18 cellular contexts compared by ENCODE assay signal in genomic region chr18:59814872-59815271, GRCh38.
DNase-seq lines count a peak whose midpoint lies in the region; ATAC-seq and TF ChIP-seq lines count a peak whose summit lies in the region.
"Had no signal": no experiment of that assay in that cellular context is flagged by ENCODE, and none has a peak within 500 bp of the region (broad histone marks: within the 10 kb centered on the region; RNA-seq: fewer than 3 reads in every experiment).

No MANE protein-coding gene starts in this region.

- no peaks in the 10 kb centered on the region for H3F3A ChIP-seq in PC-3 (ENCODE audit: low read length, unreplicated experiment)

- no peak overlapping the region for H2AK5ac ChIP-seq in trophoblast cell (ENCODE audit: low read length)

- no peak overlapping the region for H3K4me3 ChIP-seq in PC-3 (ENCODE audit: low read length)
- H3K4me3 ChIP-seq in epithelial cell of proximal tubule (ENCODE audit: low read depth, low read length): no peak overlapping the region
- no peak overlapping the region for H3K4me3 ChIP-seq in trophoblast cell (ENCODE audit: low read depth, low read length)
- H3K4me3 ChIP-seq in hepatocyte: no peak overlapping the region
- H3K4me3 ChIP-seq: gastrocnemius medialis, mucosa of descending colon had no signal

- no peaks in the 10 kb centered on the region for H3K79me1 ChIP-seq in trophoblast cell (ENCODE audit: low read length)

- H3K14ac ChIP-seq in trophoblast cell (ENCODE audit: low read length): no peak overlapping the region

- H3K79me2 ChIP-seq in PC-3 (ENCODE audit: low read length): no peaks in the 10 kb centered on the region
- H3K79me2 ChIP-seq in trophoblast cell (ENCODE audit: control insufficient read depth, insufficient read depth, low read length, poor library complexity): no peaks in the 10 kb centered on the region
- H3K79me2 ChIP-seq in hepatocyte: no peaks in the 10 kb centered on the region

- intact Hi-C loops in PC-3 (cut with micrococcal nuclease): no loop called here

- WGBS in trophoblast cell (ENCODE audit: extremely low coverage, insufficient coverage, insufficient read length): no CpG with 5 or more reads among the region's 7 CpGs
- WGBS in hepatocyte (ENCODE audit: low lambda C conversion rate, missing lambda C conversion rate): 93% methylated on average over 7 of the region's 7 CpGs

- H3K4ac ChIP-seq in trophoblast cell (ENCODE audit: low read depth, low read length): no peak overlapping the region

- no peak overlapping the region for H2BK120ac ChIP-seq in trophoblast cell (ENCODE audit: insufficient read depth, low read length, poor library complexity)

- no peak overlapping the region for H4K12ac ChIP-seq in trophoblast cell (ENCODE audit: low read depth, low read length)

- H3K36me3 ChIP-seq in PC-3 (ENCODE audit: low read depth, low read length): no peaks in the 10 kb centered on the region
- no peaks in the 10 kb centered on the region for H3K36me3 ChIP-seq in trophoblast cell (ENCODE audit: control insufficient read depth in 1 of 2, insufficient read depth in 2 of 2, low read length in 2 of 2)
- no peaks in the 10 kb centered on the region for H3K36me3 ChIP-seq in hepatocyte (replicated peaks; ENCODE audit: insufficient read depth, low read depth)
- H3K36me3 ChIP-seq: gastrocnemius medialis had no signal

- H3K23ac ChIP-seq in trophoblast cell (ENCODE audit: low read length): no peak overlapping the region

- H3K27ac ChIP-seq in PC-3 (ENCODE audit: low read length) (no peak overlapping the region), trophoblast cell (ENCODE audit: low read depth, low read length) (no peak overlapping the region), hepatocyte (no peak overlapping the region)
- H3K27ac ChIP-seq: gastrocnemius medialis had no signal

- no peak overlapping the region for H2AFZ ChIP-seq in PC-3 (ENCODE audit: low read length)
- no peak overlapping the region for H2AFZ ChIP-seq in trophoblast cell (ENCODE audit: insufficient read depth, low read length, poor library complexity)
- H2AFZ ChIP-seq in hepatocyte: no peak overlapping the region

- CTCF ChIA-PET in PC-3 (lab: Charles Lee): no interaction called here

- H3K4me2 ChIP-seq in PC-3 (ENCODE audit: low read length): no peak overlapping the region
- no peak overlapping the region for H3K4me2 ChIP-seq in trophoblast cell (ENCODE audit: low read length)
- no peak overlapping the region for H3K4me2 ChIP-seq in hepatocyte

- ATAC-seq in PC-3 (no peak), HG02852 (IDR thresholded peaks at IDR 0.05; ENCODE audit: unreplicated experiment) (no peak)
- ATAC-seq: activated naive CD8-positive, alpha-beta T cell treated with anti-CD3 and anti-CD28 coated beads, Interleukin-2, amount 50 U/mL, for 24 hours; activated T-cell treated with anti-CD3 and anti-CD28 coated beads, Interleukin-2, amount 50 U/mL, for 4 hours; gastrocnemius medialis; mucosa of descending colon had no signal

- no peak overlapping the region for H3K18ac ChIP-seq in trophoblast cell (ENCODE audit: low read length)

- no peaks in the 10 kb centered on the region for H4K20me1 ChIP-seq in PC-3 (ENCODE audit: low read length)
- H4K20me1 ChIP-seq in hepatocyte (ENCODE audit: insufficient read depth, poor library complexity, severe bottlenecking): no peaks in the 10 kb centered on the region

- H3K9me2 ChIP-seq in PC-3 (replicated peaks; ENCODE audit: low read length): no peaks in the 10 kb centered on the region
- no peaks in the 10 kb centered on the region for H3K9me2 ChIP-seq in hepatocyte (replicated peaks; ENCODE audit: insufficient read depth)

- H2BK5ac ChIP-seq in trophoblast cell (ENCODE audit: low read depth, low read length, poor library complexity): no peak overlapping the region

- no peak overlapping the region for H2BK12ac ChIP-seq in trophoblast cell (ENCODE audit: low read length)

- H3K9me3 ChIP-seq in PC-3 (ENCODE audit: low read length) (no peaks in the 10 kb centered on the region), trophoblast cell (ENCODE audit: insufficient read depth, low read depth, low read length) (no peaks in the 10 kb centered on the region), hepatocyte (ENCODE audit: low read depth) (no peaks in the 10 kb centered on the region)
- H3K9me3 ChIP-seq: gastrocnemius medialis, mucosa of descending colon had no signal

- BruUV-seq in PC-3 (replicated peaks; lab: Mats Ljungman, UMichigan): no TSS peak

- POLR2A ChIA-PET in PC-3 (lab: Charles Lee; ENCODE audit: unreplicated experiment): interaction anchor here (0.6 kb wide), 1 partner anchor 90 kb away, joined by 4 read pairs; no protein-coding TSS in a partner anchor

- no peaks in the 10 kb centered on the region for H3K27me3 ChIP-seq in PC-3 (ENCODE audit: low read length)
- H3K27me3 ChIP-seq in trophoblast cell (ENCODE audit: insufficient read depth, low read length): no peaks in the 10 kb centered on the region
- peaks cover 24% of the 10 kb centered on the region for H3K27me3 ChIP-seq in hepatocyte
- H3K27me3 ChIP-seq: gastrocnemius medialis had no signal

- no peak for TF ChIP-seq CTCF in PC-3 (conservative IDR thresholded peaks at IDR 0.05; ENCODE audit: low read depth, low read length)
- no peak for TF ChIP-seq CTCF in epithelial cell of proximal tubule (conservative IDR thresholded peaks at IDR 0.05; ENCODE audit: low read depth, low read length)
- TF ChIP-seq CTCF in hepatocyte (IDR thresholded peaks at IDR 0.05; ENCODE audit: poor library complexity): no peak

- no peak overlapping the region for H4K8ac ChIP-seq in trophoblast cell (ENCODE audit: low read depth, low read length)

- DNase-seq in Daoy (ENCODE audit: low read depth): peak; percentile 73
- DNase-seq in PC-3: peak; percentile 35
- peak; percentile 56 for DNase-seq in epithelial cell of proximal tubule (ENCODE audit: low read depth)
- DNase-seq in trophoblast cell: peak; percentile 22 to 49
- no peak for DNase-seq in C1 segment of cervical spinal cord (lab: John Stamatoyannopoulos, UW)
- DNase-seq in NCI-H82 (lab: John Stamatoyannopoulos, UW): no peak
- DNase-seq in hepatocyte (ENCODE audit: low spot score): no peak
- DNase-seq: activated CD4-positive, alpha-beta T cell treated with anti-CD3 and anti-CD28 coated beads, Interleukin-2, amount 10 ng/mL, durations not matched to agents 24 days and 14 days; activated naive CD8-positive, alpha-beta T cell treated with anti-CD3 and anti-CD28 coated beads, Interleukin-2, amount 50 U/mL, for 24 hours; activated T-cell treated with anti-CD3 and anti-CD28 coated beads, Interleukin-2, amount 50 U/mL, for 4 hours; CD4-positive, alpha-beta T cell; gastrocnemius medialis; mucosa of descending colon; NCI-H1092; NCI-H510A treated with DMSO at 0.1 percent for 48 hours; RPMI8226; stimulated activated CD4-positive, alpha-beta T cell treated with anti-CD3 and anti-CD28 coated beads, Interleukin-2, amount 100 ng/mL, for 24 hours had no signal

- no peak overlapping the region for H4K91ac ChIP-seq in trophoblast cell (ENCODE audit: low read depth, low read length)

- peaks cover 4% of the 10 kb centered on the region; the same call in 1 of the 2 replicates for H3K4me1 ChIP-seq in PC-3 (ENCODE audit: insufficient read depth, low read length)
- H3K4me1 ChIP-seq in trophoblast cell (ENCODE audit: control insufficient read depth in 1 of 2, insufficient read depth in 2 of 2, low read length in 2 of 2): no peaks in the 10 kb centered on the region
- no peaks in the 10 kb centered on the region for H3K4me1 ChIP-seq in hepatocyte (ENCODE audit: insufficient read depth)
- H3K4me1 ChIP-seq: gastrocnemius medialis had no signal

- H3K9ac ChIP-seq in PC-3 (ENCODE audit: low read length): no peak overlapping the region
- H3K9ac ChIP-seq in trophoblast cell (ENCODE audit: low read length): no peak overlapping the region

Comparison
In these comparisons a context has a peak if more than half of its experiments do, and no peak if none do; other contexts are left out.
1. DNase-seq: peak in Daoy (single experiment), PC-3 (single experiment), epithelial cell of proximal tubule (single experiment) and trophoblast cell (2 of 2); none in C1 segment of cervical spinal cord (0 of 14), NCI-H82 (single experiment) and hepatocyte (single experiment).